Comparison of ENCODE assay signal across 29 cellular contexts in genomic region chr19:47508721-47509120, GRCh38. TPM values are rescaled to one million over a fixed set of nuclear protein-coding genes. Genes with fewer than 3 reads are reported as not detected.
DNase-seq lines count a peak whose midpoint lies in the region; ATAC-seq and TF ChIP-seq lines count a peak whose summit lies in the region.
"Had no signal": no experiment of that assay in that cellular context is flagged by ENCODE, and none has a peak within 500 bp of the region (broad histone marks: within the 10 kb centered on the region; RNA-seq: fewer than 3 reads in every experiment).

No MANE protein-coding gene starts in this region.

- peaks cover 92 to 100% (median 99%) of the 10 kb centered on the region in 11 experiments for H4K20me1 ChIP-seq in BLaER1 treated with 17β-estradiol and CSF1 and Interleukin-3, amounts not matched to agents 10 nM and 100 nM

- no peaks in the 10 kb centered on the region for H3K9me3 Mint-ChIP-seq in activated T-helper 1 cell treated with anti-CD3 and anti-CD28 coated beads, Interleukin-12 subunit alpha, Interleukin-12 subunit beta, Interleukin-2, Interleukin-4 antibody, amounts not matched to agents 30 ng/mL and 10 ng/mL and 1 ng/mL, durations not matched to agents 14 hours and 24 hours and 36 hours
- H3K9me3 Mint-ChIP-seq in stimulated activated effector memory CD8-positive, alpha-beta T cell treated with anti-CD3 and anti-CD28 coated beads, Interleukin-12 subunit alpha, Interleukin-12 subunit beta, amount 100 ng/mL, for 72 hours, result no peaks in the 10 kb centered on the region
- H3K9me3 Mint-ChIP-seq: activated CD4-positive, alpha-beta memory T cell treated with anti-CD3 and anti-CD28 coated beads for 36 hours; activated naive CD8-positive, alpha-beta T cell treated with anti-CD3 and anti-CD28 coated beads, Interleukin-2, amount 10 ng/mL, durations not matched to agents 7 days and 5 days; nephron progenitor cell; stimulated activated naive B cell treated with anti-CD40 and anti-IgM and Interleukin-4, amounts not matched to agents 10 μg/mL and 1 μg/mL and 100 μg/mL, for 72 hours had no signal

- H3K4me2 ChIP-seq in BLaER1 treated with 17β-estradiol and CSF1 and Interleukin-3, amounts not matched to agents 10 nM and 100 nM, result peak overlapping the region; percentile 17 to 87 (median 73); a peak in 19 of 22 replicates

- TF ChIP-seq CTCF in gastroesophageal sphincter (IDR thresholded peaks at IDR 0.05), result no peak

- peaks cover 33% of the 10 kb centered on the region for H3K4me1 Mint-ChIP-seq in activated T-helper 1 cell treated with anti-CD3 and anti-CD28 coated beads, Interleukin-12 subunit alpha, Interleukin-12 subunit beta, Interleukin-2, Interleukin-4 antibody, amounts not matched to agents 30 ng/mL and 10 ng/mL and 1 ng/mL, durations not matched to agents 14 hours and 24 hours and 36 hours (ENCODE audit: low read depth)
- H3K4me1 Mint-ChIP-seq in stimulated activated effector memory CD8-positive, alpha-beta T cell treated with anti-CD3 and anti-CD28 coated beads, Interleukin-12 subunit alpha, Interleukin-12 subunit beta, amount 100 ng/mL, for 72 hours, result peaks cover 55% of the 10 kb centered on the region

- peak overlapping the region; percentile 18 for H3K27ac Mint-ChIP-seq in activated T-helper 1 cell treated with anti-CD3 and anti-CD28 coated beads, Interleukin-12 subunit alpha, Interleukin-12 subunit beta, Interleukin-2, Interleukin-4 antibody, amounts not matched to agents 30 ng/mL and 10 ng/mL and 1 ng/mL, durations not matched to agents 14 hours and 24 hours and 36 hours
- peak overlapping the region; percentile 72 for H3K27ac Mint-ChIP-seq in stimulated activated effector memory CD8-positive, alpha-beta T cell treated with anti-CD3 and anti-CD28 coated beads, Interleukin-12 subunit alpha, Interleukin-12 subunit beta, amount 100 ng/mL, for 72 hours
- H3K27ac Mint-ChIP-seq: activated CD4-positive, alpha-beta memory T cell treated with anti-CD3 and anti-CD28 coated beads for 36 hours; activated naive CD8-positive, alpha-beta T cell treated with anti-CD3 and anti-CD28 coated beads, Interleukin-2, amount 10 ng/mL, durations not matched to agents 7 days and 5 days; nephron progenitor cell; stimulated activated naive B cell treated with anti-CD40 and anti-IgM and Interleukin-4, amounts not matched to agents 10 μg/mL and 1 μg/mL and 100 μg/mL, for 72 hours had no signal

- H3K4me3 ChIP-seq in BLaER1 treated with 17β-estradiol and CSF1 and Interleukin-3, amounts not matched to agents 10 nM and 100 nM, result no peak overlapping the region
- H3K4me3 ChIP-seq in gastroesophageal sphincter, result no peak overlapping the region
- H3K4me3 ChIP-seq: right lobe of liver, thoracic aorta had no signal

- DNase-seq in activated T-helper 1 cell treated with anti-CD3 and anti-CD28 coated beads, Interleukin-12 subunit alpha, Interleukin-12 subunit beta, Interleukin-2, Interleukin-4 antibody, amounts not matched to agents 30 ng/mL and 10 ng/mL and 1 ng/mL, durations not matched to agents 14 hours and 24 hours and 36 hours (ENCODE audit: low spot score), result no peak
- DNase-seq in stimulated activated effector memory CD8-positive, alpha-beta T cell treated with anti-CD3 and anti-CD28 coated beads, Interleukin-12 subunit alpha, Interleukin-12 subunit beta, amount 100 ng/mL, for 72 hours (ENCODE audit: low spot score in 2 of 2), result no peak
- no peak for DNase-seq in occipital lobe (lab: John Stamatoyannopoulos, UW)
- DNase-seq: ACHN; activated CD4-positive, alpha-beta memory T cell treated with anti-CD3 and anti-CD28 coated beads for 36 hours; activated CD4-positive, CD25-positive, alpha-beta regulatory T cell treated with anti-CD3 and anti-CD28 coated beads, Interleukin-2, amount 50 U/mL, for 72 hours; activated gamma-delta T cell; activated naive CD8-positive, alpha-beta T cell treated with anti-CD3 and anti-CD28 coated beads, Interleukin-2, amount 10 ng/mL, durations not matched to agents 7 days and 5 days; COR-L47; foreskin fibroblast; GF-D8; Kasumi-1; MV-4-11; NCI-H1436 treated with DMSO at 0.1 percent for 48 hours; nephron progenitor cell; right lobe of liver; RPMI8226; stimulated activated CD4-positive, alpha-beta T cell treated with anti-CD3 and anti-CD28 coated beads, Interleukin-4, amount 100 ng/mL, for 4 hours; stimulated activated naive B cell treated with anti-CD40 and anti-IgM and Interleukin-4, amounts not matched to agents 10 μg/mL and 1 μg/mL and 100 μg/mL, for 72 hours; T-helper 1 cell had no signal

- 83 to 93% methylated on average over 2 of the region's 5 CpGs for WGBS in gastroesophageal sphincter (ENCODE audit: low coverage in 1 of 2), 2 donors

- peaks cover under 1 to 67% (median 32%) of the 10 kb centered on the region in 11 experiments; a peak in 20 of 22 replicates for H3K36me3 ChIP-seq in BLaER1 treated with 17β-estradiol and CSF1 and Interleukin-3, amounts not matched to agents 10 nM and 100 nM
- peaks cover 0 to 21% of the 10 kb centered on the region in 2 donors for H3K36me3 ChIP-seq in gastroesophageal sphincter

- H3K27me3 Mint-ChIP-seq in activated T-helper 1 cell treated with anti-CD3 and anti-CD28 coated beads, Interleukin-12 subunit alpha, Interleukin-12 subunit beta, Interleukin-2, Interleukin-4 antibody, amounts not matched to agents 30 ng/mL and 10 ng/mL and 1 ng/mL, durations not matched to agents 14 hours and 24 hours and 36 hours (ENCODE audit: insufficient read depth), result no peaks in the 10 kb centered on the region
- H3K27me3 Mint-ChIP-seq: activated CD4-positive, alpha-beta memory T cell treated with anti-CD3 and anti-CD28 coated beads for 36 hours; activated naive CD8-positive, alpha-beta T cell treated with anti-CD3 and anti-CD28 coated beads, Interleukin-2, amount 10 ng/mL, durations not matched to agents 7 days and 5 days; stimulated activated naive B cell treated with anti-CD40 and anti-IgM and Interleukin-4, amounts not matched to agents 10 μg/mL and 1 μg/mL and 100 μg/mL, for 72 hours had no signal

- no peaks in the 10 kb centered on the region for H3K27me3 ChIP-seq in BLaER1 treated with 17β-estradiol and CSF1 and Interleukin-3, amounts not matched to agents 10 nM and 100 nM
- no peaks in the 10 kb centered on the region for H3K27me3 ChIP-seq in gastroesophageal sphincter
- H3K27me3 ChIP-seq: right lobe of liver had no signal

- peak overlapping the region in 6 of 11 experiments; percentile 19 to 71 (median 46); a peak in 4 of 22 replicates for H3K9ac ChIP-seq in BLaER1 treated with 17β-estradiol and CSF1 and Interleukin-3, amounts not matched to agents 10 nM and 100 nM
- H3K9ac ChIP-seq: parathyroid adenoma had no signal

- intact Hi-C loops in activated T-helper 1 cell treated with anti-CD3 and anti-CD28 coated beads, Interleukin-12 subunit alpha, Interleukin-12 subunit beta, Interleukin-2, Interleukin-4 antibody, amounts not matched to agents 30 ng/mL and 10 ng/mL and 1 ng/mL, durations not matched to agents 14 hours and 24 hours and 36 hours (cut with micrococcal nuclease), result no loop called here

- H3K27ac ChIP-seq in BLaER1 treated with 17β-estradiol and CSF1 and Interleukin-3, amounts not matched to agents 10 nM and 100 nM, result no peak overlapping the region
- peak overlapping the region in 3 of 4 donors; percentile 38 to 99 (median 59) for H3K27ac ChIP-seq in gastroesophageal sphincter
- H3K27ac ChIP-seq: parathyroid adenoma, right lobe of liver had no signal

- no peaks in the 10 kb centered on the region for H3K9me3 ChIP-seq in BLaER1 treated with 17β-estradiol and CSF1 and Interleukin-3, amounts not matched to agents 10 nM and 100 nM (replicated peaks in 1 of 11)
- no peaks in the 10 kb centered on the region for H3K9me3 ChIP-seq in gastroesophageal sphincter
- H3K9me3 ChIP-seq: right lobe of liver, thoracic aorta had no signal

- peaks cover 3% of the 10 kb centered on the region for H3K36me3 Mint-ChIP-seq in activated T-helper 1 cell treated with anti-CD3 and anti-CD28 coated beads, Interleukin-12 subunit alpha, Interleukin-12 subunit beta, Interleukin-2, Interleukin-4 antibody, amounts not matched to agents 30 ng/mL and 10 ng/mL and 1 ng/mL, durations not matched to agents 14 hours and 24 hours and 36 hours (ENCODE audit: low read depth)
- peaks cover 28% of the 10 kb centered on the region for H3K36me3 Mint-ChIP-seq in stimulated activated effector memory CD8-positive, alpha-beta T cell treated with anti-CD3 and anti-CD28 coated beads, Interleukin-12 subunit alpha, Interleukin-12 subunit beta, amount 100 ng/mL, for 72 hours
- H3K36me3 Mint-ChIP-seq: activated CD4-positive, alpha-beta memory T cell treated with anti-CD3 and anti-CD28 coated beads for 36 hours had no signal

- no peak overlapping the region for H3K4me3 Mint-ChIP-seq in activated T-helper 1 cell treated with anti-CD3 and anti-CD28 coated beads, Interleukin-12 subunit alpha, Interleukin-12 subunit beta, Interleukin-2, Interleukin-4 antibody, amounts not matched to agents 30 ng/mL and 10 ng/mL and 1 ng/mL, durations not matched to agents 14 hours and 24 hours and 36 hours
- H3K4me3 Mint-ChIP-seq in stimulated activated effector memory CD8-positive, alpha-beta T cell treated with anti-CD3 and anti-CD28 coated beads, Interleukin-12 subunit alpha, Interleukin-12 subunit beta, amount 100 ng/mL, for 72 hours, result no peak overlapping the region
- H3K4me3 Mint-ChIP-seq: activated CD4-positive, alpha-beta memory T cell treated with anti-CD3 and anti-CD28 coated beads for 36 hours; activated naive CD8-positive, alpha-beta T cell treated with anti-CD3 and anti-CD28 coated beads, Interleukin-2, amount 10 ng/mL, durations not matched to agents 7 days and 5 days; nephron progenitor cell; stimulated activated naive B cell treated with anti-CD40 and anti-IgM and Interleukin-4, amounts not matched to agents 10 μg/mL and 1 μg/mL and 100 μg/mL, for 72 hours had no signal

- TF ChIP-seq POLR2A in gastroesophageal sphincter (IDR thresholded peaks at IDR 0.05), result no peak

- H3K4me1 ChIP-seq in BLaER1 treated with 17β-estradiol and CSF1 and Interleukin-3, amounts not matched to agents 10 nM and 100 nM, result peaks cover 37 to 70% (median 60%) of the 10 kb centered on the region in 10 experiments
- H3K4me1 ChIP-seq in gastroesophageal sphincter, result peaks cover 7 to 79% (median 63%) of the 10 kb centered on the region in 3 donors

- no peak for ATAC-seq in gastroesophageal sphincter
- no peak for ATAC-seq in stimulated activated effector memory CD8-positive, alpha-beta T cell treated with anti-CD3 and anti-CD28 coated beads, Interleukin-12 subunit alpha, Interleukin-12 subunit beta, amount 100 ng/mL, for 72 hours
- no peak for ATAC-seq in GM21576 (IDR thresholded peaks at IDR 0.05; ENCODE audit: unreplicated experiment)
- ATAC-seq in GM21526 (IDR thresholded peaks at IDR 0.05; ENCODE audit: low FRiP score, unreplicated experiment), result no peak
- ATAC-seq: HepG2; right lobe of liver; stimulated activated naive B cell treated with anti-CD40 and anti-IgM and Interleukin-4, amounts not matched to agents 10 μg/mL and 1 μg/mL and 100 μg/mL, for 72 hours had no signal

- TF ChIP-seq EP300 in gastroesophageal sphincter (IDR thresholded peaks at IDR 0.05), result no peak

RNA-seq across cellular contexts. Expression of gene NAPA, which starts 6.1 kb away (rescaled TPM):
- total RNA-seq in activated T-helper 1 cell treated with anti-CD3 and anti-CD28 coated beads, Interleukin-12 subunit alpha, Interleukin-12 subunit beta, Interleukin-2, Interleukin-4 antibody, amounts not matched to agents 30 ng/mL and 10 ng/mL and 1 ng/mL, durations not matched to agents 14 hours and 24 hours and 36 hours, result 66.4 and 68.7 TPM in 2 replicates
- total RNA-seq in gastroesophageal sphincter, result 100 to 1,000 TPM in 2 of 4 donors, 10 to 100 TPM in 2; 95.9 to 134 (median 112) TPM
- total RNA-seq in occipital lobe, result 26.8 TPM

RNA-seq across cellular contexts. Expression of gene KPTN, which starts 24.7 kb away (rescaled TPM):
- total RNA-seq in activated T-helper 1 cell treated with anti-CD3 and anti-CD28 coated beads, Interleukin-12 subunit alpha, Interleukin-12 subunit beta, Interleukin-2, Interleukin-4 antibody, amounts not matched to agents 30 ng/mL and 10 ng/mL and 1 ng/mL, durations not matched to agents 14 hours and 24 hours and 36 hours, result 9.6 and 10.8 TPM in 2 replicates
- total RNA-seq in gastroesophageal sphincter, result 1 to 10 TPM; 2.4 to 4.3 (median 3.4) TPM
- 4.2 TPM for total RNA-seq in occipital lobe

RNA-seq across cellular contexts. Expression of gene SLC8A2, which starts 37.0 kb away (rescaled TPM):
- 0.05 TPM in 1 of 2 replicates, not detected in the other for total RNA-seq in activated T-helper 1 cell treated with anti-CD3 and anti-CD28 coated beads, Interleukin-12 subunit alpha, Interleukin-12 subunit beta, Interleukin-2, Interleukin-4 antibody, amounts not matched to agents 30 ng/mL and 10 ng/mL and 1 ng/mL, durations not matched to agents 14 hours and 24 hours and 36 hours
- 10 to 100 TPM in 1 of 4 donors, 1 to 10 TPM in 3; 6.5 to 19.9 (median 9.5) TPM for total RNA-seq in gastroesophageal sphincter
- 40.1 TPM for total RNA-seq in occipital lobe
- total RNA-seq: epithelial cell of proximal tubule, lung microvascular endothelial cell had no signal

Comparison
In these comparisons a context has a peak if more than half of its experiments do, and no peak if none do; other contexts are left out.
1. H3K27ac ChIP-seq: peak in gastroesophageal sphincter (3 of 4); none in BLaER1 treated with 17β-estradiol and CSF1 and Interleukin-3, amounts not matched to agents 10 nM and 100 nM (0 of 11).